In the genomic region with DNA sequence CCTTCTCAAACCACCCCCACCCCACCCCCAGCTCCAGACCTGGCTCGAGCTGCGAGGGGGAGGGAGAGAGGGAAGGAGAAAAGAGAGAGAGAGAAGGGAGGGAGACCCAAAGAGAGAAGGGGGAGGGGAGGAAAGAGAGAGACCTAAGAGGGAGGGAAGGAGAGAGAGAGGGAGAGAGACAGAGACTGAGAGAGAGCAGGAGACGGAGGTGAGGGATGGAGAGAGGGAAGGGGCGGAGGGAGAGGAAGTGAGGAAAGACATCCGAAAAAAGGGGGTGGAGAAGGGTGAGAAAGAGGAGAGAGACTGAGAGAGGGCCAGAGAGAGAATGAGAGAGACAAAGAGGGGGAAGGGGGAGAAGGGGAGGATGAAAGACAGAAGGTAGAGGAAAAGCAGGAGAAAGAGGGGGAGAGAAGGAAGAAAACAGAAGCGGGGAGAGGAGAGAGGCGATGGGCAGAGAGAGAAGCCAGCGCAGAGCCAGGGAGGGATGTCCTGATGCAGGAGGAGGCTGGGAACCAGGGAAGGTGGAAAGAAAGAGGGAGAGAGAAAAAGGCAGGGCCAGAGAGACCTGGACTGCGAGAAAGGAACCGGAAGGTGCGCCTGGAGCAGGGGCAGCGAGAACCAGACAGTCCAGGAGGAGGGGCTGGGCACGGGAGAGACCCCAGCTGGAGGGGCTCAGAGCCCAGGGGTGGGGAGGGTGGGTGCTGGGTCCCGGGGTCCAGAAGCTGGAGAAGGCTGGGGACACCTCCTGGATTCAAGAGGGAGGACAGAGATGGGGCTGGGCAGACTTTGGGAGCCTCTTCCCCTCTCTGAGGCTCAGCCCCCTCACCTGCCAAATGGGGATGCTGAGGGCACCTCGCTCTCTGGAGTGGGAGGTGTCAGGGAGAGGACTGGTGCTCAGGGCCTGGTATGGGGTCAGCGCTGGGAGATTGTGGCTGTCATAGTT, we compare ENCODE assay signal across 1 cellular context.
TF ChIP-seq lines count a peak whose summit lies in the region.

No MANE protein-coding gene starts in this region.

TF ChIP-seq in GM23338, 12 proteins besides CTCF, POLR2A, EP300 and RAD21 (continued from another document):
- TF ChIP-seq, protein P1, sequence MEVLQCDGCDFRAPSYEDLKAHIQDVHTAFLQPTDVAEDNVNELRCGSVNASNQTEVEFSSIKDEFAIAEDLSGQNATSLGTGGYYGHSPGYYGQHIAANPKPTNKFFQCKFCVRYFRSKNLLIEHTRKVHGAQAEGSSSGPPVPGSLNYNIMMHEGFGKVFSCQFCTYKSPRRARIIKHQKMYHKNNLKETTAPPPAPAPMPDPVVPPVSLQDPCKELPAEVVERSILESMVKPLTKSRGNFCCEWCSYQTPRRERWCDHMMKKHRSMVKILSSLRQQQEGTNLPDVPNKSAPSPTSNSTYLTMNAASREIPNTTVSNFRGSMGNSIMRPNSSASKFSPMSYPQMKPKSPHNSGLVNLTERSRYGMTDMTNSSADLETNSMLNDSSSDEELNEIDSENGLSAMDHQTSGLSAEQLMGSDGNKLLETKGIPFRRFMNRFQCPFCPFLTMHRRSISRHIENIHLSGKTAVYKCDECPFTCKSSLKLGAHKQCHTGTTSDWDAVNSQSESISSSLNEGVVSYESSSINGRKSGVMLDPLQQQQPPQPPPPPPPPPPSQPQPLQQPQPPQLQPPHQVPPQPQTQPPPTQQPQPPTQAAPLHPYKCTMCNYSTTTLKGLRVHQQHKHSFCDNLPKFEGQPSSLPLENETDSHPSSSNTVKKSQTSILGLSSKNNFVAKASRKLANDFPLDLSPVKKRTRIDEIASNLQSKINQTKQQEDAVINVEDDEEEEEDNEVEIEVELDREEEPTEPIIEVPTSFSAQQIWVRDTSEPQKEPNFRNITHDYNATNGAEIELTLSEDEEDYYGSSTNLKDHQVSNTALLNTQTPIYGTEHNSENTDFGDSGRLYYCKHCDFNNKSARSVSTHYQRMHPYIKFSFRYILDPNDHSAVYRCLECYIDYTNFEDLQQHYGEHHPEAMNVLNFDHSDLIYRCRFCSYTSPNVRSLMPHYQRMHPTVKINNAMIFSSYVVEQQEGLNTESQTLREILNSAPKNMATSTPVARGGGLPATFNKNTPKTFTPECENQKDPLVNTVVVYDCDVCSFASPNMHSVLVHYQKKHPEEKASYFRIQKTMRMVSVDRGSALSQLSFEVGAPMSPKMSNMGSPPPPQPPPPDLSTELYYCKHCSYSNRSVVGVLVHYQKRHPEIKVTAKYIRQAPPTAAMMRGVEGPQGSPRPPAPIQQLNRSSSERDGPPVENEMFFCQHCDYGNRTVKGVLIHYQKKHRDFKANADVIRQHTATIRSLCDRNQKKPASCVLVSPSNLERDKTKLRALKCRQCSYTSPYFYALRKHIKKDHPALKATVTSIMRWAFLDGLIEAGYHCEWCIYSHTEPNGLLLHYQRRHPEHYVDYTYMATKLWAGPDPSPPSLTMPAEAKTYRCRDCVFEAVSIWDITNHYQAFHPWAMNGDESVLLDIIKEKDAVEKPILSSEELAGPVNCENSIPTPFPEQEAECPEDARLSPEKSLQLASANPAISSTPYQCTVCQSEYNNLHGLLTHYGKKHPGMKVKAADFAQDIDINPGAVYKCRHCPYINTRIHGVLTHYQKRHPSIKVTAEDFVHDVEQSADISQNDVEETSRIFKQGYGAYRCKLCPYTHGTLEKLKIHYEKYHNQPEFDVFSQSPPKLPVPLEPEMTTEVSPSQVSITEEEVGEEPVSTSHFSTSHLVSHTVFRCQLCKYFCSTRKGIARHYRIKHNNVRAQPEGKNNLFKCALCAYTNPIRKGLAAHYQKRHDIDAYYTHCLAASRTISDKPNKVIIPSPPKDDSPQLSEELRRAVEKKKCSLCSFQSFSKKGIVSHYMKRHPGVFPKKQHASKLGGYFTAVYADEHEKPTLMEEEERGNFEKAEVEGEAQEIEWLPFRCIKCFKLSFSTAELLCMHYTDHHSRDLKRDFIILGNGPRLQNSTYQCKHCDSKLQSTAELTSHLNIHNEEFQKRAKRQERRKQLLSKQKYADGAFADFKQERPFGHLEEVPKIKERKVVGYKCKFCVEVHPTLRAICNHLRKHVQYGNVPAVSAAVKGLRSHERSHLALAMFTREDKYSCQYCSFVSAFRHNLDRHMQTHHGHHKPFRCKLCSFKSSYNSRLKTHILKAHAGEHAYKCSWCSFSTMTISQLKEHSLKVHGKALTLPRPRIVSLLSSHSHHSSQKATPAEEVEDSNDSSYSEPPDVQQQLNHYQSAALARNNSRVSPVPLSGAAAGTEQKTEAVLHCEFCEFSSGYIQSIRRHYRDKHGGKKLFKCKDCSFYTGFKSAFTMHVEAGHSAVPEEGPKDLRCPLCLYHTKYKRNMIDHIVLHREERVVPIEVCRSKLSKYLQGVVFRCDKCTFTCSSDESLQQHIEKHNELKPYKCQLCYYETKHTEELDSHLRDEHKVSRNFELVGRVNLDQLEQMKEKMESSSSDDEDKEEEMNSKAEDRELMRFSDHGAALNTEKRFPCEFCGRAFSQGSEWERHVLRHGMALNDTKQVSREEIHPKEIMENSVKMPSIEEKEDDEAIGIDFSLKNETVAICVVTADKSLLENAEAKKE (CRISPR knock-in tag; IDR thresholded peaks at IDR 0.05) = no peak
- no peak for TF ChIP-seq ZNF331 (CRISPR knock-in tag; IDR thresholded peaks at IDR 0.05; ENCODE audit: low read depth)
- TF ChIP-seq POLR2AphosphoS5 (IDR thresholded peaks at IDR 0.05; ENCODE audit: low read depth) = no peak
